In genomic region chr5:10595305-10595677, GRCh38 we compare ENCODE assay signal across 8 cellular contexts. TPM values are rescaled to one million over a fixed set of nuclear protein-coding genes. Genes with fewer than 3 reads are reported as not detected.
DNase-seq lines count a peak whose midpoint lies in the region; ATAC-seq and TF ChIP-seq lines count a peak whose summit lies in the region.

No MANE protein-coding gene starts in this region.

- H3K9me3 Mint-ChIP-seq in stimulated activated naive B cell treated with anti-CD40 and anti-IgM and Interleukin-4, amounts not matched to agents 10 μg/mL and 1 μg/mL and 100 μg/mL, for 72 hours = peaks cover 0 to 5% of the 10 kb centered on the region in 2 donors

- TF ChIP-seq CTCF in GM13977 (IDR thresholded peaks at IDR 0.05; ENCODE audit: extremely low read depth, insufficient read depth, missing control alignments) = no peak

- in situ Hi-C loops in GM13977 (cut with MboI; ENCODE audit: low pct_unique_long_range_greater_than_20kb, low sequenced_read_pairs, unreplicated experiment) = no loop called here

- no peak overlapping the region for H3K4me3 Mint-ChIP-seq in stimulated activated naive B cell treated with anti-CD40 and anti-IgM and Interleukin-4, amounts not matched to agents 10 μg/mL and 1 μg/mL and 100 μg/mL, for 72 hours

- peak overlapping the region; percentile 15 for H3K4me3 ChIP-seq in SJCRH30

- peaks cover 10% of the 10 kb centered on the region; the same call in 1 of the 2 replicates for H3K4me1 ChIP-seq in SJCRH30

- H3K27me3 Mint-ChIP-seq in stimulated activated naive B cell treated with anti-CD40 and anti-IgM and Interleukin-4, amounts not matched to agents 10 μg/mL and 1 μg/mL and 100 μg/mL, for 72 hours = no peaks in the 10 kb centered on the region

- H3K27me3 ChIP-seq in SJCRH30 = no peaks in the 10 kb centered on the region

- no peaks in the 10 kb centered on the region for H3K36me3 ChIP-seq in SJCRH30

- no peaks in the 10 kb centered on the region for H3K9me3 ChIP-seq in SJCRH30 (replicated peaks)

- H3K4me1 Mint-ChIP-seq in stimulated activated naive B cell treated with anti-CD40 and anti-IgM and Interleukin-4, amounts not matched to agents 10 μg/mL and 1 μg/mL and 100 μg/mL, for 72 hours = peaks cover 69 to 87% of the 10 kb centered on the region in 2 donors

- H3K27ac Mint-ChIP-seq in stimulated activated naive B cell treated with anti-CD40 and anti-IgM and Interleukin-4, amounts not matched to agents 10 μg/mL and 1 μg/mL and 100 μg/mL, for 72 hours = peak overlapping the region; percentile 81

- peak in 1 of 2 donors; percentile 5 for ATAC-seq in stimulated activated naive B cell treated with anti-CD40 and anti-IgM and Interleukin-4, amounts not matched to agents 10 μg/mL and 1 μg/mL and 100 μg/mL, for 72 hours (replicated peaks)
- ATAC-seq in HG03135 (IDR thresholded peaks at IDR 0.05; ENCODE audit: unreplicated experiment) (no peak), GM18861 (IDR thresholded peaks at IDR 0.05; ENCODE audit: unreplicated experiment) (no peak), GM21526 (IDR thresholded peaks at IDR 0.05; ENCODE audit: low FRiP score, unreplicated experiment) (no peak)

- H3K36me3 Mint-ChIP-seq in stimulated activated naive B cell treated with anti-CD40 and anti-IgM and Interleukin-4, amounts not matched to agents 10 μg/mL and 1 μg/mL and 100 μg/mL, for 72 hours = peaks cover 61 to 73% of the 10 kb centered on the region in 2 donors

- peak; percentile 69 for DNase-seq in GM04504 (ENCODE audit: low read depth)
- peak; percentile 7 to 48 for DNase-seq in SJCRH30
- DNase-seq in glomerular visceral epithelial cell (ENCODE audit: extremely low spot score) = peak; percentile 20
- DNase-seq in stimulated activated naive B cell treated with anti-CD40 and anti-IgM and Interleukin-4, amounts not matched to agents 10 μg/mL and 1 μg/mL and 100 μg/mL, for 72 hours = no peak
- no peak for DNase-seq in GM13977 (ENCODE audit: low spot score)

- H3K27ac ChIP-seq in SJCRH30 = peak overlapping the region; percentile 67

RNA-seq across cellular contexts. Expression of gene ANKRD33B, which starts 31.4 kb away (rescaled TPM):
- 3.5 and 4.0 TPM in 2 replicates for total RNA-seq in SJCRH30 (2014; rRNA removed; shearing (Covaris generic))

Comparison
In these comparisons a context has a peak if more than half of its experiments do, and no peak if none do; other contexts are left out.
1. DNase-seq: peak in GM04504 (single experiment), SJCRH30 (2 of 2) and glomerular visceral epithelial cell (single experiment); none in stimulated activated naive B cell treated with anti-CD40 and anti-IgM and Interleukin-4, amounts not matched to agents 10 μg/mL and 1 μg/mL and 100 μg/mL, for 72 hours (single experiment) and GM13977 (single experiment).